26 cellular contexts compared by ENCODE assay signal in genomic region chr13:66301482-66301881, GRCh38.
"Had no signal": no experiment of that assay in that cellular context is flagged by ENCODE, and none has a peak within 500 bp of the region (broad histone marks: within the 10 kb centered on the region; RNA-seq: fewer than 3 reads in every experiment).

No MANE protein-coding gene starts in this region.

- H3K4me3 ChIP-seq: lower lobe of right lung, pancreas, prostate gland, skin epidermis, stomach, testis, thyroid gland, transverse colon, upper lobe of left lung, vagina had no signal

- H3K9me3 ChIP-seq: pancreas, prostate gland, testis, thyroid gland, vagina had no signal

- DNase-seq: islet precursor cell; left ventricle myocardium superior; lower lobe of right lung; mammary epithelial cell; mesenchymal stem cell; naive thymus-derived CD8-positive, alpha-beta T cell; nucleus accumbens; pancreas; posterior cingulate gyrus; right cardiac atrium; stimulated activated CD4-positive, alpha-beta T cell treated with anti-CD3 and anti-CD28 coated beads, Interleukin-12 subunit alpha, Interleukin-12 subunit beta, amount 100 ng/mL, for 4 hours; stimulated activated CD4-positive, alpha-beta T cell treated with anti-CD3 and anti-CD28 coated beads, Interleukin-15, amount 100 ng/mL, for 24 hours; stimulated activated CD4-positive, alpha-beta T cell treated with anti-CD3 and anti-CD28 coated beads, Interleukin-2, amount 100 ng/mL, for 24 hours; stimulated activated CD4-positive, alpha-beta T cell treated with anti-CD3 and anti-CD28 coated beads, Interleukin-4, amount 100 ng/mL, for 1 hour; stimulated activated naive B cell treated with anti-CD40 and anti-IgM and Interleukin-4, amounts not matched to agents 10 μg/mL and 1 μg/mL and 100 μg/mL, for 72 hours; stimulated activated naive CD8-positive, alpha-beta T cell treated with anti-CD3 and anti-CD28 coated beads, Interleukin-15, Interleukin-2, amounts not matched to agents 100 U/mL and 50 U/mL, for 24 hours; stomach; testis; thyroid gland; transverse colon; upper lobe of left lung had no signal

- H3K27me3 ChIP-seq: stomach, testis, thyroid gland, transverse colon, upper lobe of left lung, vagina had no signal

- H3K36me3 ChIP-seq: lower lobe of right lung, pancreas, prostate gland, stomach, thyroid gland, transverse colon, upper lobe of left lung, vagina had no signal

- ATAC-seq: left lobe of liver; left ventricle myocardium superior; lower lobe of right lung; naive thymus-derived CD8-positive, alpha-beta T cell; pancreas; right cardiac atrium; sciatic nerve; stimulated activated naive B cell treated with anti-CD40 and anti-IgM and Interleukin-4, amounts not matched to agents 10 μg/mL and 1 μg/mL and 100 μg/mL, for 72 hours; stimulated activated naive CD8-positive, alpha-beta T cell treated with anti-CD3 and anti-CD28 coated beads, Interleukin-15, Interleukin-2, amounts not matched to agents 100 U/mL and 50 U/mL, for 24 hours had no signal

- H3K27ac ChIP-seq: lower lobe of right lung, pancreas, prostate gland, skin epidermis, stomach, testis, thyroid gland, transverse colon, upper lobe of left lung, vagina had no signal

- H3K4me1 ChIP-seq: lower lobe of right lung, pancreas, prostate gland, stomach, testis, thyroid gland, transverse colon, upper lobe of left lung, vagina had no signal
